ENCODE assay signal across 10 cellular contexts in the genomic region with DNA sequence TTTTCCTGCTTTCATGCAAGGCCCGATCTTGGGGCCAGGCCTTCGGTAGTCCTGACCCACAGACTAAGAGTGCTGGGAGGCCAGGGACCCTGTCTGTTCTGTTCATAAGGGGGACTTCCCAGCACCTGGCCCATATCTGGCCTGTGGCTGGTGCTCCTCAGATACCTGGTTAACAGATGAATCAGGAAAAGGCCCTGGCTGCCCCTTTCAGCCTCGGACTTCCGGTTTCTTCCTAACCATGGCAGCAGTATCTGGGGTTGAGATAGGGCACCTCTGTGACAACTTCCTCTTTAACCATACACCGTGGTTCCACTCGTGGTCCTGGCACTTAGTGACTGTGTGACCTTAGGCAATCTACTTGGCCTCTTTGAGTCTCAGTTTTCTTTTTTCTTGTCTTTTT.
DNase-seq lines count a peak whose midpoint lies in the region; ATAC-seq and TF ChIP-seq lines count a peak whose summit lies in the region.
"Had no signal": no experiment of that assay in that cellular context is flagged by ENCODE, and none has a peak within 500 bp of the region (broad histone marks: within the 10 kb centered on the region; RNA-seq: fewer than 3 reads in every experiment).

No MANE protein-coding gene starts in this region.

- no peaks in the 10 kb centered on the region for H3K27me3 ChIP-seq in brain microvascular endothelial cell (replicated peaks)
- H3K27me3 ChIP-seq: SJCRH30 had no signal

- H3K27me3 Mint-ChIP-seq in activated T-cell treated with anti-CD3 and anti-CD28 coated beads, Interleukin-2, amount 50 U/mL, for 24 hours: no peaks in the 10 kb centered on the region

- TF ChIP-seq CTCF in brain microvascular endothelial cell (IDR thresholded peaks at IDR 0.05; ENCODE audit: low read depth, low read length, missing control alignments): no peak

- no peak overlapping the region for H3K4me3 Mint-ChIP-seq in activated T-cell treated with anti-CD3 and anti-CD28 coated beads, Interleukin-2, amount 50 U/mL, for 24 hours
- H3K4me3 Mint-ChIP-seq in stimulated activated effector memory CD8-positive, alpha-beta T cell treated with anti-CD3 and anti-CD28 coated beads, Interleukin-12 subunit alpha, Interleukin-12 subunit beta, amount 100 ng/mL, for 72 hours: peak overlapping the region; percentile 50

- H3K27ac ChIP-seq in brain microvascular endothelial cell (no peak overlapping the region), caudate nucleus (ENCODE audit: low read depth, low read length) (no peak overlapping the region)
- H3K27ac ChIP-seq: psoas muscle, SJCRH30 had no signal

- ATAC-seq in HG02981 (IDR thresholded peaks at IDR 0.05; ENCODE audit: unreplicated experiment): peak; percentile 48
- ATAC-seq in stimulated activated effector memory CD8-positive, alpha-beta T cell treated with anti-CD3 and anti-CD28 coated beads, Interleukin-12 subunit alpha, Interleukin-12 subunit beta, amount 100 ng/mL, for 72 hours: peak; percentile 65
- ATAC-seq: psoas muscle had no signal

- H3K4me1 Mint-ChIP-seq in activated T-cell treated with anti-CD3 and anti-CD28 coated beads, Interleukin-2, amount 50 U/mL, for 24 hours (ENCODE audit: low read depth): peaks cover 30% of the 10 kb centered on the region
- H3K4me1 Mint-ChIP-seq in stimulated activated effector memory CD8-positive, alpha-beta T cell treated with anti-CD3 and anti-CD28 coated beads, Interleukin-12 subunit alpha, Interleukin-12 subunit beta, amount 100 ng/mL, for 72 hours: peaks cover 38% of the 10 kb centered on the region

- H3K4me3 ChIP-seq in brain microvascular endothelial cell (ENCODE audit: low read depth, low read length): no peak overlapping the region
- H3K4me3 ChIP-seq: psoas muscle, SJCRH30 had no signal

- no peaks in the 10 kb centered on the region for H3K36me3 Mint-ChIP-seq in activated T-cell treated with anti-CD3 and anti-CD28 coated beads, Interleukin-2, amount 50 U/mL, for 24 hours (ENCODE audit: low read depth)
- no peaks in the 10 kb centered on the region for H3K36me3 Mint-ChIP-seq in stimulated activated effector memory CD8-positive, alpha-beta T cell treated with anti-CD3 and anti-CD28 coated beads, Interleukin-12 subunit alpha, Interleukin-12 subunit beta, amount 100 ng/mL, for 72 hours

- no peaks in the 10 kb centered on the region for H3K9me3 Mint-ChIP-seq in activated T-cell treated with anti-CD3 and anti-CD28 coated beads, Interleukin-2, amount 50 U/mL, for 24 hours
- H3K9me3 Mint-ChIP-seq in stimulated activated effector memory CD8-positive, alpha-beta T cell treated with anti-CD3 and anti-CD28 coated beads, Interleukin-12 subunit alpha, Interleukin-12 subunit beta, amount 100 ng/mL, for 72 hours: no peaks in the 10 kb centered on the region

- in situ Hi-C loops in brain microvascular endothelial cell (cut with HindIII; ENCODE audit: low pct_ligation_motif_present, low sequenced_read_pairs): no loop called here

- peak overlapping the region; percentile 84 for H3K27ac Mint-ChIP-seq in activated T-cell treated with anti-CD3 and anti-CD28 coated beads, Interleukin-2, amount 50 U/mL, for 24 hours
- peak overlapping the region; percentile 82 for H3K27ac Mint-ChIP-seq in stimulated activated effector memory CD8-positive, alpha-beta T cell treated with anti-CD3 and anti-CD28 coated beads, Interleukin-12 subunit alpha, Interleukin-12 subunit beta, amount 100 ng/mL, for 72 hours

- DNase-seq in activated T-cell treated with anti-CD3 and anti-CD28 coated beads, Interleukin-2, amount 50 U/mL, for 24 hours: no peak
- no peak for DNase-seq in activated T-cell treated with anti-CD3 and anti-CD28 coated beads, Interleukin-2, amount 50 U/mL, for 1 hour
- DNase-seq in SKM-1 (lab: John Stamatoyannopoulos, UW; ENCODE audit: unreplicated experiment): peak; percentile 62
- DNase-seq in stimulated activated effector memory CD8-positive, alpha-beta T cell treated with anti-CD3 and anti-CD28 coated beads, Interleukin-12 subunit alpha, Interleukin-12 subunit beta, amount 100 ng/mL, for 72 hours (ENCODE audit: low spot score in 2 of 2): peak in 1 of 2 donors; percentile 71
- DNase-seq in brain microvascular endothelial cell: no peak
- no peak for DNase-seq in caudate nucleus (lab: John Stamatoyannopoulos, UW)
- DNase-seq in NCI-H2107 (lab: John Stamatoyannopoulos, UW): no peak
- DNase-seq: psoas muscle, SJCRH30 had no signal

- H3K36me3 ChIP-seq in brain microvascular endothelial cell (replicated peaks): no peaks in the 10 kb centered on the region
- H3K36me3 ChIP-seq: SJCRH30 had no signal
